14 cellular contexts compared by ENCODE assay signal in the genomic region with DNA sequence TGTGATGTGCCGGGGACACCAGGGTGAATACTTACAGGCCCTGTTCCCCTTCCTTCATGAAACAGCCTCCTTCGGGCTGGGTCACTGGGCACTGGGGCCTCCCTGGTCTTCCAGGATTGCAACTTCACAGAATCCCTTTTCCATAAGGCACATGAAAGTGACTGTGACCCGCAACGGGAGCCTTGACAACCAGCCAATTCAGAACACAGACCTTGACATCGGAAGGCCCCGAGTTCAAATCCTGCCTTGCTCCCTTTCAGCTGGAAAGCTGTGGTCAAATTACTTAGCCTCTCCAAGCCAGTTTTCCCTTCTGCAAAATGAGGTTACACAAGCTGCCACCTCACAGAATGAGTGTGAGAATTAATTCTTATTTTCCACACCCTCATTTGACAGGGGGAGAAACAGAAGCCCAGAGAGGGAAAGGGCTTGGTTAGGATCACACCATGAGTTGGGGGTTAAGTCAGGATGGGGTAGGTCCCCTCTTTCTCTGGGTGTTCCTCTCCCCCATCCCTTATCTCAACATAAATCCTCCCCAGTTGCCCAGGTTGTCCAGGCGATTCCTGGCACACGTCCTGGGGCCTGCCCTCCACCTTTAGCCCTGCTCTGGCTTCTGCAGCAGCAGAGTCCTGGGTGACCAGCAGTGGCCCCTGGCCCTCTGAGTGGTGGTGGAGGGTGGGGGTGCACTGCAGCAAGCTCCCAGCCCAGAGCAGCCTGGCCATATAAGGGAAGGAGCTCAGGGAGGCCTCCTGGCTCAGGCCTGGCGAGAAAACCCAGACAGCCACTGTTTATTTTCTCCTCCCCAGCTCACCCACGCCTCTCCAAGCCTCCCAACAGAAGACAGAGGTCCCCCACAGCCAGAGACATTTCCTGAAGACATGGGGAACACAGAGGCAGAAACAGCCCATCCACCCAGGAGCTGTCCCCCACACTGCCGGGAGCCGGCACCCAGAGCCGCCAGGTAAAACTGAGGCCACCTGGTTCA. TPM values are rescaled to one million over a fixed set of nuclear protein-coding genes. Genes with fewer than 3 reads are reported as not detected.
DNase-seq lines count a peak whose midpoint lies in the region; ATAC-seq, FAIRE-seq and TF ChIP-seq lines count a peak whose summit lies in the region.
"Had no signal": no experiment of that assay in that cellular context is flagged by ENCODE, and none has a peak within 500 bp of the region (broad histone marks: within the 10 kb centered on the region; RNA-seq: fewer than 3 reads in every experiment).

No MANE protein-coding gene starts in this region.

- H3K9me3 ChIP-seq in K562 (replicated peaks; ENCODE audit: control insufficient read depth, insufficient read depth, low read depth, low read length) (no peaks in the 10 kb centered on the region), parathyroid adenoma (ENCODE audit: control insufficient read depth, low read length) (no peaks in the 10 kb centered on the region), MG63 (no peaks in the 10 kb centered on the region)

- no peak for TF ChIP-seq RAD21 in K562 (CRISPR knock-in tag; conservative IDR thresholded peaks at IDR 0.05 in 1 of 2, IDR thresholded peaks at IDR 0.05 in 1 of 2)

- peak; percentile 62 for FAIRE-seq in K562 (lab: Jason Lieb, UNC)

- H3K36me3 ChIP-seq in K562 (ENCODE audit: control insufficient read depth, insufficient read depth, low read length), result no peaks in the 10 kb centered on the region
- no peaks in the 10 kb centered on the region for H3K36me3 ChIP-seq in parathyroid adenoma (ENCODE audit: control insufficient read depth, insufficient read depth, low read length)
- H3K36me3 ChIP-seq in MG63, result no peaks in the 10 kb centered on the region

- H3K27me3 ChIP-seq in K562 (ENCODE audit: control insufficient read depth in 2 of 2, insufficient read depth in 2 of 2, low read length in 2 of 2), result no peaks in the 10 kb centered on the region
- H3K27me3 ChIP-seq in parathyroid adenoma (ENCODE audit: control insufficient read depth, insufficient read depth, low read length), result no peaks in the 10 kb centered on the region
- H3K27me3 ChIP-seq in MG63, result no peaks in the 10 kb centered on the region

- no peak for TF ChIP-seq CTCF in K562 (IDR thresholded peaks at IDR 0.05 in 2 of 3, conservative IDR thresholded peaks at IDR 0.05 in 1 of 3; ENCODE audit: insufficient read depth in 2 of 3, low read depth in 1 of 3, low read length in 3 of 3)
- no peak for TF ChIP-seq CTCF in parathyroid adenoma (IDR thresholded peaks at IDR 0.05)

- ATAC-seq in K562 (no peak), left ventricle myocardium superior (peak; percentile 70), HG02870 (IDR thresholded peaks at IDR 0.05; ENCODE audit: unreplicated experiment) (no peak), HG02840 (IDR thresholded peaks at IDR 0.05; ENCODE audit: low FRiP score, unreplicated experiment) (no peak)

- no peak overlapping the region for H3K4me2 ChIP-seq in K562 (ENCODE audit: insufficient read depth, low read length)
- no peak overlapping the region for H3K4me2 ChIP-seq in parathyroid adenoma (ENCODE audit: low read length)

- no peak for TF ChIP-seq POLR2A in K562 (conservative IDR thresholded peaks at IDR 0.05)

- in situ Hi-C loops in K562 (cut with MboI), result no loop called here

- no peak overlapping the region for H3K27ac ChIP-seq in K562 (ENCODE audit: extremely low read depth, low read depth, low read length)
- H3K27ac ChIP-seq in parathyroid adenoma, result peak overlapping the region; percentile 13

- POLR2A ChIA-PET in K562 (lab: Yijun Ruan, JAX), result interaction anchor here (0.6 kb wide), 1 partner anchor 115 kb away, joined by 4 read pairs; no protein-coding TSS in a partner anchor

- H2AFZ ChIP-seq in K562 (ENCODE audit: low read depth, low read length) (no peak overlapping the region), parathyroid adenoma (peak overlapping the region; percentile 34)

- CTCF ChIA-PET in K562 (lab: Yijun Ruan, JAX; ENCODE audit: low intra/inter-chr PET ratio), result no interaction called here

- BruUV-seq in K562 (replicated peaks; lab: Mats Ljungman, UMichigan), result no TSS peak

- H3K4me3 ChIP-seq in K562 (no peak overlapping the region), parathyroid adenoma (ENCODE audit: low read depth, low read length) (no peak overlapping the region), MG63 (no peak overlapping the region)

- H3K4me1 ChIP-seq in K562 (replicated peaks in 1 of 2; ENCODE audit: control insufficient read depth in 2 of 2, insufficient read depth in 2 of 2, low read length in 2 of 2) (peaks cover 8 to 20% of the 10 kb centered on the region in 2 experiments), parathyroid adenoma (peaks cover 4% of the 10 kb centered on the region)

- TF ChIP-seq EP300 in K562 (IDR thresholded peaks at IDR 0.05; ENCODE audit: low read length), result no peak

- H3K9ac ChIP-seq in K562 (ENCODE audit: insufficient read depth in 1 of 2, low read depth in 2 of 2, low read length in 2 of 2) (peak overlapping the region in 1 of 2 experiments; percentile 52; a peak in 2 of 4 replicates), parathyroid adenoma (no peak overlapping the region)

- H4K20me1 ChIP-seq in K562 (replicated peaks; ENCODE audit: control insufficient read depth, insufficient read depth, low read length), result no peaks in the 10 kb centered on the region

- peak; percentile 79 for DNase-seq in EH (ENCODE audit: low read depth)
- DNase-seq in K562 (ENCODE audit: extremely low read depth in 1 of 4, low spot score in 3 of 4), result no peak
- DNase-seq in left ventricle myocardium superior, result peak; percentile 73
- DNase-seq in MG63, result no peak
- DNase-seq in COLO668 (lab: John Stamatoyannopoulos, UW; ENCODE audit: unreplicated experiment), result no peak
- DNase-seq: activated T-cell treated with anti-CD3 and anti-CD28 coated beads, Interleukin-2, amount 50 U/mL, for 24 hours; effector CD8-positive, alpha-beta T cell; NCI-H446; stimulated activated CD4-positive, alpha-beta T cell treated with anti-CD3 and anti-CD28 coated beads, Interleukin-1b, Interleukin-23, amount 100 ng/mL, for 48 hours had no signal

- H3K9me1 ChIP-seq in K562 (ENCODE audit: control insufficient read depth, insufficient read depth, low read length), result no peaks in the 10 kb centered on the region

- intact Hi-C loops in K562 (cut with micrococcal nuclease), result no loop called here
- intact Hi-C loops in left ventricle myocardium superior (cut with micrococcal nuclease), result no loop called here

- H3K79me2 ChIP-seq in K562 (ENCODE audit: control insufficient read depth, insufficient read depth, low read length) (no peaks in the 10 kb centered on the region), parathyroid adenoma (no peaks in the 10 kb centered on the region)

- WGBS in K562 (ENCODE audit: insufficient coverage, low coverage, missing lambda C conversion rate), result 58% methylated on average over 12 of the region's 13 CpGs

TF ChIP-seq in K562, 482 proteins besides CTCF, POLR2A, EP300 and RAD21:
- 0 out of 2 replicates have a peak, but pooled peaks have one; percentile 10 for TF ChIP-seq BCOR (IDR thresholded peaks at IDR 0.05)
- TF ChIP-seq ZNF263 (CRISPR knock-in tag; IDR thresholded peaks at IDR 0.05; ENCODE audit: borderline replicate concordance), result peak; percentile 51; the same call in 1 of the 2 replicates
- TF ChIP-seq GATAD2A (IDR thresholded peaks at IDR 0.05), result no peak
- TF ChIP-seq SRF (CRISPR knock-in tag; IDR thresholded peaks at IDR 0.05), result peak in 1 of 2 experiments; percentile 79; a peak in 1 of 4 replicates
TF ChIP-seq in K562: peak in this region for 3.

RNA-seq across cellular contexts. Expression of a gene that starts 44.5 kb away (rescaled TPM):
- not detected in 2 replicates for total RNA-seq in K562 (2011; cell fraction: chromatin; rRNA removed; ENCODE audit: low replicate concordance)
- total RNA-seq in K562 (2011; cell fraction: nucleolus; rRNA removed), result not detected in 2 replicates
- not detected in 2 replicates for total RNA-seq in K562 (2011; cell fraction: nucleoplasm; rRNA removed)
- 1.5 and 2.6 TPM in 2 replicates for total RNA-seq in K562 (2014; rRNA removed)
- not detected in 2 replicates for total RNA-seq in K562 (2014; rRNA removed; fragmentation: Illumina TruSeq; extraction: Trizol)
- total RNA-seq in K562 (2015; rRNA removed; fragmentation: Illumina TruSeq; extraction: Trizol), result 0.36 TPM in 1 of 2 replicates, not detected in the other
- total RNA-seq in K562 (2021), result 0.51 and 0.58 TPM in 2 replicates
- 0.28 and 0.81 TPM in 2 replicates for polyA plus RNA-seq in K562 (2011; rRNA removed)
- 0.57 and 0.58 TPM in 2 replicates for polyA plus RNA-seq in K562 (2011; cell fraction: cytosol; rRNA removed)
- polyA plus RNA-seq in K562 (2011; cell fraction: nucleus; rRNA removed), result 0.43 and 0.73 TPM in 2 replicates
- polyA plus RNA-seq in K562 (2012), result 0.44 and 3.0 TPM in 2 replicates
- polyA plus RNA-seq in K562 (2014; fragmentation: Illumina TruSeq; extraction: Trizol), result 0.57 TPM in 1 of 2 replicates, not detected in the other
- polyA plus RNA-seq in K562 (2014; fragmentation: Nextera tagmentation; extraction: Ambion mirVana), result under 1 TPM; 0.32 to 0.53 TPM
- 1.0 and 3.0 TPM in 2 replicates for polyA plus RNA-seq in K562 (2014; rRNA removed)
- not detected in 2 replicates for polyA minus RNA-seq in K562 (2011; rRNA and poly(A)+ RNA removed)
- polyA minus RNA-seq in K562 (2011; cell fraction: cytosol; rRNA and poly(A)+ RNA removed), result 2.4 TPM in 1 of 2 replicates, not detected in the other
- polyA minus RNA-seq in K562 (2011; cell fraction: nucleus; rRNA and poly(A)+ RNA removed), result not detected in 2 replicates
- not detected for total RNA-seq in left ventricle myocardium superior
- not detected in 2 replicates for total RNA-seq in MG63 (2014; rRNA removed; shearing (Covaris generic); ENCODE audit: low replicate concordance)
- total RNA-seq: HT1080; T-helper 1 cell treated with Interleukin-12 subunit alpha and Interleukin-12 subunit beta and Interleukin-4 antibody, amounts not matched to agents 30 ng/mL and 1 ng/mL, for 36 hours had no signal

Comparison
In these comparisons a context has a peak if more than half of its experiments do, and no peak if none do; other contexts are left out.
1. DNase-seq: peak in EH (single experiment) and left ventricle myocardium superior (single experiment); none in K562 (0 of 4), MG63 (single experiment) and COLO668 (single experiment).